In genomic region chr2:159706385-159706980, GRCh38 we compare ENCODE assay signal across 14 cellular contexts. TPM values are rescaled to one million over a fixed set of nuclear protein-coding genes. Genes with fewer than 3 reads are reported as not detected.
DNase-seq lines count a peak whose midpoint lies in the region; ATAC-seq and TF ChIP-seq lines count a peak whose summit lies in the region.
"Had no signal": no experiment of that assay in that cellular context is flagged by ENCODE, and none has a peak within 500 bp of the region (broad histone marks: within the 10 kb centered on the region; RNA-seq: fewer than 3 reads in every experiment).

No MANE protein-coding gene starts in this region.

- ATAC-seq in IMR-90 (ENCODE audit: low read depth) (peak; percentile 49), left colon (peak; percentile 63)
- ATAC-seq: activated T-cell treated with anti-CD3 and anti-CD28 coated beads, Interleukin-2, amount 50 U/mL, for 4 hours; T-helper 17 cell had no signal

- no peak overlapping the region for H3K18ac ChIP-seq in IMR-90 (ENCODE audit: low read depth, low read length)

- no peak overlapping the region for H4K91ac ChIP-seq in IMR-90 (ENCODE audit: insufficient read depth, low read depth, low read length)

- no peak overlapping the region for H4K5ac ChIP-seq in IMR-90 (ENCODE audit: low read depth, low read length)

- H2BK5ac ChIP-seq in IMR-90 (ENCODE audit: low read depth, low read length, poor library complexity, severe bottlenecking) = no peak overlapping the region

- TF ChIP-seq POLR2A in IMR-90 (IDR thresholded peaks at IDR 0.05; ENCODE audit: low read depth, low read length) = no peak

- DNase-seq in IMR-90 = no peak
- DNase-seq in adipocyte (ENCODE audit: low read depth) = peak; percentile 65
- no peak for DNase-seq in left colon
- DNase-seq in endothelial cell (ENCODE audit: low spot score) = no peak
- DNase-seq in stimulated activated CD4-positive, alpha-beta T cell treated with anti-CD3 and anti-CD28 coated beads, Interleukin-12 subunit alpha, Interleukin-12 subunit beta, amount 100 ng/mL, for 4 hours = no peak
- DNase-seq in posterior cingulate gyrus = no peak
- no peak for DNase-seq in SK-N-DZ (ENCODE audit: low spot score)
- DNase-seq: activated CD4-positive, alpha-beta T cell treated with anti-CD3 and anti-CD28 coated beads, Interleukin-2, amount 50 U/mL, for 1 hour; activated T-cell treated with anti-CD3 and anti-CD28 coated beads, Interleukin-2, amount 50 U/mL, for 4 hours; amniotic stem cell; NCI-H2171 treated with DMSO at 0.1 percent for 48 hours; T-helper 17 cell had no signal

- H3K27me3 Mint-ChIP-seq in endothelial cell (ENCODE audit: unreplicated experiment) = no peaks in the 10 kb centered on the region
- H3K27me3 Mint-ChIP-seq: T-helper 17 cell had no signal

- H2AFZ ChIP-seq in ACC112 (ENCODE audit: low read length, unreplicated experiment) (peak overlapping the region; percentile 55), IMR-90 (replicated peaks; ENCODE audit: low read length, poor library complexity) (no peak overlapping the region)

- H3K27ac ChIP-seq in ACC112 (ENCODE audit: low read depth, low read length) = no peak overlapping the region
- H3K27ac ChIP-seq in IMR-90 (ENCODE audit: insufficient read depth, low read length) = no peak overlapping the region; the same call in 1 of the 2 replicates

- H3K27ac Mint-ChIP-seq in endothelial cell (ENCODE audit: unreplicated experiment) = no peak overlapping the region
- H3K27ac Mint-ChIP-seq: T-helper 17 cell had no signal

- H2BK15ac ChIP-seq in IMR-90 (ENCODE audit: low read depth, low read length) = no peak overlapping the region

- in situ Hi-C loops in IMR-90 (cut with MboI; ENCODE audit: low sequenced_read_pairs) = no loop called here

- peaks cover 4% of the 10 kb centered on the region for H3K36me3 Mint-ChIP-seq in endothelial cell (ENCODE audit: low read depth, unreplicated experiment)

- H3K9ac ChIP-seq in IMR-90 (ENCODE audit: low read depth, low read length) = no peak overlapping the region
- no peak overlapping the region for H3K9ac ChIP-seq in adipocyte (ENCODE audit: low read length)

- H3K4me3 ChIP-seq in ACC112 (ENCODE audit: low read depth, low read length) = peak overlapping the region; percentile 52; the same call in 1 of the 2 replicates
- H3K4me3 ChIP-seq in IMR-90 (ENCODE audit: insufficient read depth, low read depth, low read length) = no peak overlapping the region
- H3K4me3 ChIP-seq in adipocyte (ENCODE audit: low read length) = no peak overlapping the region
- H3K4me3 ChIP-seq: HAP-1 had no signal

- H3K36me3 ChIP-seq in ACC112 (ENCODE audit: insufficient read depth, low read length) (no peaks in the 10 kb centered on the region), IMR-90 (ENCODE audit: control insufficient read depth, insufficient read depth, low read length) (no peaks in the 10 kb centered on the region), adipocyte (ENCODE audit: control insufficient read depth, insufficient read depth, low read length, severe bottlenecking) (no peaks in the 10 kb centered on the region)
- H3K36me3 ChIP-seq: HAP-1 had no signal

- no peak overlapping the region for H2AK5ac ChIP-seq in IMR-90 (ENCODE audit: low read depth, low read length)

- no peak overlapping the region; a peak in 1 of 4 replicates for H4K8ac ChIP-seq in IMR-90 (ENCODE audit: low read depth in 2 of 2, low read length in 2 of 2)

- H4K20me1 ChIP-seq in IMR-90 (ENCODE audit: insufficient read depth, low read length) = no peaks in the 10 kb centered on the region

- no TSS peak for BruUV-seq in IMR-90 (replicated peaks; lab: Mats Ljungman, UMichigan)

- H3K4me1 ChIP-seq in ACC112 (ENCODE audit: control insufficient read depth, insufficient read depth, low read length, unreplicated experiment) (peaks cover 20% of the 10 kb centered on the region), IMR-90 (ENCODE audit: control insufficient read depth, insufficient read depth, low read length) (peaks cover 7% of the 10 kb centered on the region), adipocyte (ENCODE audit: control insufficient read depth, insufficient read depth, low read length) (no peaks in the 10 kb centered on the region)

- no peak overlapping the region for H2BK20ac ChIP-seq in IMR-90 (ENCODE audit: low read depth, low read length)

- no peak overlapping the region for H2AK9ac ChIP-seq in IMR-90 (replicated peaks; ENCODE audit: low read depth, low read length, poor library complexity)

- peaks cover under 1% of the 10 kb centered on the region for H3K4me1 Mint-ChIP-seq in endothelial cell (ENCODE audit: unreplicated experiment)

- H3K56ac ChIP-seq in IMR-90 (ENCODE audit: extremely low read depth, insufficient read depth, low read length) = no peak overlapping the region

- no peak overlapping the region for H3K23ac ChIP-seq in IMR-90 (ENCODE audit: low read depth, low read length)

- H3K4ac ChIP-seq in IMR-90 (ENCODE audit: low read depth, low read length) = no peak overlapping the region

- no peaks in the 10 kb centered on the region for H3K9me3 Mint-ChIP-seq in endothelial cell (ENCODE audit: unreplicated experiment)
- H3K9me3 Mint-ChIP-seq: activated T-cell treated with anti-CD3 and anti-CD28 coated beads, Interleukin-2, amount 50 U/mL, for 4 hours had no signal

- TF ChIP-seq CTCF in IMR-90 (conservative IDR thresholded peaks at IDR 0.05; ENCODE audit: low read depth, low read length) (no peak), endothelial cell (IDR thresholded peaks at IDR 0.05; ENCODE audit: unreplicated experiment) (no peak)

- POLR2A ChIA-PET in IMR-90 (lab: Charles Lee; ENCODE audit: unreplicated experiment) = no interaction called here

- H2BK120ac ChIP-seq in IMR-90 (ENCODE audit: low read depth, low read length) = no peak overlapping the region

- H3K4me3 Mint-ChIP-seq in endothelial cell (ENCODE audit: unreplicated experiment) = no peak overlapping the region
- H3K4me3 Mint-ChIP-seq: activated T-cell treated with anti-CD3 and anti-CD28 coated beads, Interleukin-2, amount 50 U/mL, for 4 hours; T-helper 17 cell had no signal

- H3K9me3 ChIP-seq in IMR-90 (ENCODE audit: control insufficient read depth, insufficient read depth, low read length) (no peaks in the 10 kb centered on the region), adipocyte (ENCODE audit: control insufficient read depth, low read length) (no peaks in the 10 kb centered on the region)
- H3K9me3 ChIP-seq: HAP-1 had no signal

- intact Hi-C loops in IMR-90 (cut with micrococcal nuclease) = no loop called here
- intact Hi-C loops in left colon (cut with DNase I, micrococcal nuclease) = no loop called here
- intact Hi-C loops in posterior cingulate gyrus (cut with DNase I) = no loop called here

- H3K14ac ChIP-seq in IMR-90 (replicated peaks; ENCODE audit: low read depth, low read length) = no peak overlapping the region

- WGBS in IMR-90 (ENCODE audit: extremely low coverage in 2 of 2, insufficient read length in 1 of 2), 2 experiments = 77% methylated on average over 3 of the region's 10 CpGs; no CpG with 5 or more reads in 1 of the 2 experiments

- H3K4me2 ChIP-seq in IMR-90 (ENCODE audit: low read depth, low read length) = no peak overlapping the region

- H3K79me2 ChIP-seq in ACC112 (ENCODE audit: control insufficient read depth, insufficient read depth, low read length, unreplicated experiment) = no peaks in the 10 kb centered on the region

- H3K9me1 ChIP-seq in IMR-90 (ENCODE audit: insufficient read depth, low read length) = peaks cover 2% of the 10 kb centered on the region; the same call in 1 of the 2 replicates

- peaks cover 0 to 8% of the 10 kb centered on the region in 2 experiments; a peak in 2 of 4 replicates for H3K79me1 ChIP-seq in IMR-90 (ENCODE audit: low read depth in 1 of 2, low read length in 2 of 2)

- CTCF ChIA-PET in IMR-90 (lab: Yijun Ruan, JAX) = no interaction called here

- dilution Hi-C loops in IMR-90 (cut with HindIII; ENCODE audit: low sequenced_read_pairs, unreplicated experiment) = no loop called here

- no peaks in the 10 kb centered on the region for H3K27me3 ChIP-seq in ACC112 (ENCODE audit: insufficient read depth, low read length)
- no peaks in the 10 kb centered on the region for H3K27me3 ChIP-seq in IMR-90 (ENCODE audit: control insufficient read depth, insufficient read depth, low read length)
- no peaks in the 10 kb centered on the region for H3K27me3 ChIP-seq in adipocyte (replicated peaks; ENCODE audit: control insufficient read depth, insufficient read depth, low read length)

- TF ChIP-seq RAD21 in IMR-90 (IDR thresholded peaks at IDR 0.05; ENCODE audit: low read length) = no peak

TF ChIP-seq in IMR-90, 13 proteins besides CTCF, POLR2A, EP300 and RAD21 (continues in another document):
- TF ChIP-seq CEBPB (IDR thresholded peaks at IDR 0.05; ENCODE audit: low read depth, low read length) = no peak
- no peak for TF ChIP-seq MXI1 (IDR thresholded peaks at IDR 0.05; ENCODE audit: borderline replicate concordance, low read depth, low read length)
- no peak for TF ChIP-seq MAZ (IDR thresholded peaks at IDR 0.05; ENCODE audit: borderline replicate concordance, low read depth, low read length)
- TF ChIP-seq MAFK (IDR thresholded peaks at IDR 0.05; ENCODE audit: low read depth, low read length) = no peak
- TF ChIP-seq CHD1 (IDR thresholded peaks at IDR 0.05; ENCODE audit: low read depth, low read length) = no peak
- no peak for TF ChIP-seq NFE2L2 (IDR thresholded peaks at IDR 0.05; ENCODE audit: low read depth, low read length)
- no peak for TF ChIP-seq RFX5 (IDR thresholded peaks at IDR 0.05; ENCODE audit: low read depth, low read length)
- TF ChIP-seq ELK1 (IDR thresholded peaks at IDR 0.05; ENCODE audit: borderline replicate concordance, low read depth, low read length) = no peak
- TF ChIP-seq RCOR1 (IDR thresholded peaks at IDR 0.05; ENCODE audit: insufficient replicate concordance, low read length) = no peak
- no peak for TF ChIP-seq BHLHE40 (IDR thresholded peaks at IDR 0.05; ENCODE audit: low read depth, low read length)
- no peak for TF ChIP-seq SMC3 (IDR thresholded peaks at IDR 0.05; ENCODE audit: low read depth, low read length)

RNA-seq across cellular contexts. Expression of gene MARCHF7, which starts 5.8 kb away (rescaled TPM):
- total RNA-seq in IMR-90 (2012; rRNA removed) (193 and 212 TPM in 2 replicates), left colon (10 to 100 TPM; 56.5 to 73.3 TPM), endothelial cell (ENCODE audit: unreplicated experiment) (101 TPM)
- polyA plus RNA-seq in IMR-90 (2012; rRNA removed) = 39.1 and 59.1 TPM in 2 replicates
- 9.6 and 13.8 TPM in 2 replicates for polyA plus RNA-seq in IMR-90 (2012; cell fraction: cytosol; rRNA removed)
- 9.7 and 49.9 TPM in 2 replicates for polyA plus RNA-seq in IMR-90 (2012; cell fraction: nucleus; rRNA removed; ENCODE audit: low replicate concordance)
- 76.4 and 95.2 TPM in 2 replicates for polyA plus RNA-seq in SK-N-DZ (2014; cell fraction: cytosol; rRNA removed)
- 92.9 and 93.0 TPM in 2 replicates for polyA plus RNA-seq in SK-N-DZ (2014; cell fraction: nucleus; rRNA removed)
